1 cellular context compared by ENCODE assay signal in the genomic region with DNA sequence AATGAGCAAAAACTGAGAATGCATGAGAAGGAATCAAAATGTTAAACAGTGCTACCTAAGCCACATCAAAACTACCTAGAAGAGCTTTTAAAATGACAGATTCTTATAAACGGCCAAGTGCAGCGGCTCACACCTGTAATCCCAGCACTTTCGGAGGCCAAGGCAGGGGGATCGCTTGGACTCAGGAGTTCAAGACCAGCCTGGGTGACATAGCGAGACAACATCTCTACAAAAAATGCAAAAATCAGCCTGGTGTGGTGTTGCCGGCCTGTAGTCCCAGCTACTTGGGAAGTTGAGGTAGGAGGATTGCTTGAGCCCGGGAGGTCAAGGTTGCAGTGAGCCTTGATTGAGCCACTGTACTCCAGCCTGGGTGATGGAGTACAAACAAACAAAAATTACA.
TF ChIP-seq lines count a peak whose summit lies in the region.

No MANE protein-coding gene starts in this region.

TF ChIP-seq in HepG2, 621 proteins besides CTCF, POLR2A, EP300 and RAD21:
- TF ChIP-seq, protein P1, sequence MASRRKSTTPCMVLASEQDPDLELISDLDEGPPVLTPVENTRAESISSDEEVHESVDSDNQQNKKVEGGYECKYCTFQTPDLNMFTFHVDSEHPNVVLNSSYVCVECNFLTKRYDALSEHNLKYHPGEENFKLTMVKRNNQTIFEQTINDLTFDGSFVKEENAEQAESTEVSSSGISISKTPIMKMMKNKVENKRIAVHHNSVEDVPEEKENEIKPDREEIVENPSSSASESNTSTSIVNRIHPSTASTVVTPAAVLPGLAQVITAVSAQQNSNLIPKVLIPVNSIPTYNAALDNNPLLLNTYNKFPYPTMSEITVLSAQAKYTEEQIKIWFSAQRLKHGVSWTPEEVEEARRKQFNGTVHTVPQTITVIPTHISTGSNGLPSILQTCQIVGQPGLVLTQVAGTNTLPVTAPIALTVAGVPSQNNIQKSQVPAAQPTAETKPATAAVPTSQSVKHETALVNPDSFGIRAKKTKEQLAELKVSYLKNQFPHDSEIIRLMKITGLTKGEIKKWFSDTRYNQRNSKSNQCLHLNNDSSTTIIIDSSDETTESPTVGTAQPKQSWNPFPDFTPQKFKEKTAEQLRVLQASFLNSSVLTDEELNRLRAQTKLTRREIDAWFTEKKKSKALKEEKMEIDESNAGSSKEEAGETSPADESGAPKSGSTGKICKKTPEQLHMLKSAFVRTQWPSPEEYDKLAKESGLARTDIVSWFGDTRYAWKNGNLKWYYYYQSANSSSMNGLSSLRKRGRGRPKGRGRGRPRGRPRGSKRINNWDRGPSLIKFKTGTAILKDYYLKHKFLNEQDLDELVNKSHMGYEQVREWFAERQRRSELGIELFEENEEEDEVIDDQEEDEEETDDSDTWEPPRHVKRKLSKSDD (CRISPR knock-in tag; IDR thresholded peaks at IDR 0.05; ENCODE audit: low read depth): no peak
- no peak for TF ChIP-seq RFXAP (CRISPR knock-in tag; IDR thresholded peaks at IDR 0.05; ENCODE audit: borderline replicate concordance)
- no peak for TF ChIP-seq AKAP8 (CRISPR knock-in tag; IDR thresholded peaks at IDR 0.05)
- TF ChIP-seq MYNN (CRISPR knock-in tag; IDR thresholded peaks at IDR 0.05; ENCODE audit: low read depth): no peak
- TF ChIP-seq, protein P2, sequence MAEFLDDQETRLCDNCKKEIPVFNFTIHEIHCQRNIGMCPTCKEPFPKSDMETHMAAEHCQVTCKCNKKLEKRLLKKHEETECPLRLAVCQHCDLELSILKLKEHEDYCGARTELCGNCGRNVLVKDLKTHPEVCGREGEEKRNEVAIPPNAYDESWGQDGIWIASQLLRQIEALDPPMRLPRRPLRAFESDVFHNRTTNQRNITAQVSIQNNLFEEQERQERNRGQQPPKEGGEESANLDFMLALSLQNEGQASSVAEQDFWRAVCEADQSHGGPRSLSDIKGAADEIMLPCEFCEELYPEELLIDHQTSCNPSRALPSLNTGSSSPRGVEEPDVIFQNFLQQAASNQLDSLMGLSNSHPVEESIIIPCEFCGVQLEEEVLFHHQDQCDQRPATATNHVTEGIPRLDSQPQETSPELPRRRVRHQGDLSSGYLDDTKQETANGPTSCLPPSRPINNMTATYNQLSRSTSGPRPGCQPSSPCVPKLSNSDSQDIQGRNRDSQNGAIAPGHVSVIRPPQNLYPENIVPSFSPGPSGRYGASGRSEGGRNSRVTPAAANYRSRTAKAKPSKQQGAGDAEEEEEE (CRISPR knock-in tag; IDR thresholded peaks at IDR 0.05; ENCODE audit: borderline replicate concordance): no peak
- no peak for TF ChIP-seq ZNF569 (CRISPR knock-in tag; IDR thresholded peaks at IDR 0.05; ENCODE audit: borderline replicate concordance)
- TF ChIP-seq ZNF766 (CRISPR knock-in tag; IDR thresholded peaks at IDR 0.05; ENCODE audit: borderline replicate concordance): no peak
- TF ChIP-seq ZNF674 (CRISPR knock-in tag; IDR thresholded peaks at IDR 0.05; ENCODE audit: low read depth): no peak
- TF ChIP-seq, protein P3, sequence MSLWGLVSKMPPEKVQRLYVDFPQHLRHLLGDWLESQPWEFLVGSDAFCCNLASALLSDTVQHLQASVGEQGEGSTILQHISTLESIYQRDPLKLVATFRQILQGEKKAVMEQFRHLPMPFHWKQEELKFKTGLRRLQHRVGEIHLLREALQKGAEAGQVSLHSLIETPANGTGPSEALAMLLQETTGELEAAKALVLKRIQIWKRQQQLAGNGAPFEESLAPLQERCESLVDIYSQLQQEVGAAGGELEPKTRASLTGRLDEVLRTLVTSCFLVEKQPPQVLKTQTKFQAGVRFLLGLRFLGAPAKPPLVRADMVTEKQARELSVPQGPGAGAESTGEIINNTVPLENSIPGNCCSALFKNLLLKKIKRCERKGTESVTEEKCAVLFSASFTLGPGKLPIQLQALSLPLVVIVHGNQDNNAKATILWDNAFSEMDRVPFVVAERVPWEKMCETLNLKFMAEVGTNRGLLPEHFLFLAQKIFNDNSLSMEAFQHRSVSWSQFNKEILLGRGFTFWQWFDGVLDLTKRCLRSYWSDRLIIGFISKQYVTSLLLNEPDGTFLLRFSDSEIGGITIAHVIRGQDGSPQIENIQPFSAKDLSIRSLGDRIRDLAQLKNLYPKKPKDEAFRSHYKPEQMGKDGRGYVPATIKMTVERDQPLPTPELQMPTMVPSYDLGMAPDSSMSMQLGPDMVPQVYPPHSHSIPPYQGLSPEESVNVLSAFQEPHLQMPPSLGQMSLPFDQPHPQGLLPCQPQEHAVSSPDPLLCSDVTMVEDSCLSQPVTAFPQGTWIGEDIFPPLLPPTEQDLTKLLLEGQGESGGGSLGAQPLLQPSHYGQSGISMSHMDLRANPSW (CRISPR knock-in tag; IDR thresholded peaks at IDR 0.05; ENCODE audit: borderline replicate concordance): no peak
- no peak for TF ChIP-seq NCOR1 (IDR thresholded peaks at IDR 0.05; ENCODE audit: borderline replicate concordance, low read length)
